ENCODE assay signal across 9 cellular contexts in the genomic region with DNA sequence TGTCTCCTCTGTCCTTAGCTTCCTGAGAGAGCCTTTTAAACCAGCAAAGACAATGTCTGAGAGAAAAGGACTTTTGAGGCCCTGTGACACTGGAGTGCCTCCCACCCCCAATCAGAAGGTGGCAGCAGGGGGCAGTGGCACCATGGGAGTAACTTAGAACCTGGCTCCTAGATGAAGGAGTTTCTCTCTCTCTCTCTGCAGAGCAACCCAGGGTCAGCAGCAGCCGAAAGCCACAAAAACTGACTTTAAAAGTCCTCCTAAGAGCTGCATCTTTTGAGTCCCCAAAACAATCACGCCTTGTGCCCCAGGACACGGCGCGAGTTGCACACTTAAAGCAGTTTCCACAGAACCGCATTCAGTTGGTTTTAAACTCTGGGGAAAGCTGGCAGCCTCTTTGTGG. TPM values are rescaled to one million over a fixed set of nuclear protein-coding genes. Genes with fewer than 3 reads are reported as not detected.
DNase-seq lines count a peak whose midpoint lies in the region; ATAC-seq and TF ChIP-seq lines count a peak whose summit lies in the region.
"Had no signal": no experiment of that assay in that cellular context is flagged by ENCODE, and none has a peak within 500 bp of the region (broad histone marks: within the 10 kb centered on the region; RNA-seq: fewer than 3 reads in every experiment).

No MANE protein-coding gene starts in this region.

- H3K27ac Mint-ChIP-seq in brain = peak overlapping the region in 3 of 5 experiments; percentile 9 to 89 (median 28)

- no peaks in the 10 kb centered on the region for H3K9me3 Mint-ChIP-seq in brain

- H3K27me3 Mint-ChIP-seq in brain = no peaks in the 10 kb centered on the region

- H3K9me3 ChIP-seq in upper lobe of left lung = no peaks in the 10 kb centered on the region

- no peaks in the 10 kb centered on the region for H3K4me1 ChIP-seq in upper lobe of left lung

- H3K4me1 Mint-ChIP-seq in brain = peaks cover 27% of the 10 kb centered on the region

- TF ChIP-seq POLR2A in upper lobe of left lung (IDR thresholded peaks at IDR 0.05) = no peak

- TF ChIP-seq CTCF in AG04449 (IDR thresholded peaks at IDR 0.05; ENCODE audit: insufficient read depth, low read length, missing control alignments) (peak; percentile 84), GM06990 (IDR thresholded peaks at IDR 0.05; ENCODE audit: insufficient read depth, low read length, poor library complexity, severe bottlenecking) (peak; percentile 65), brain (conservative IDR thresholded peaks at IDR 0.05) (peak; percentile 68 to 71), kidney epithelial cell (IDR thresholded peaks at IDR 0.05; ENCODE audit: insufficient read depth, low read length, poor library complexity, severe bottlenecking) (peak; percentile 63), upper lobe of left lung (IDR thresholded peaks at IDR 0.05) (peak; percentile 30 to 62 (median 48))

- H3K36me3 ChIP-seq in GM06990 (ENCODE audit: control insufficient read depth, insufficient read depth, low read length) (no peaks in the 10 kb centered on the region), kidney epithelial cell (ENCODE audit: control insufficient read depth, insufficient read depth, low read length) (no peaks in the 10 kb centered on the region), upper lobe of left lung (no peaks in the 10 kb centered on the region)

- POLR2A ChIA-PET in AG04449 (lab: Yijun Ruan, JAX) = interaction anchor here (1.0 kb wide), 1 partner anchor 112 kb away, joined by 3 read pairs; no protein-coding TSS in a partner anchor

- peak; percentile 44 to 45 for ATAC-seq in upper lobe of left lung (ENCODE audit: low FRiP score in 2 of 2)
- ATAC-seq in HG02981 (IDR thresholded peaks at IDR 0.05; ENCODE audit: unreplicated experiment) = no peak
- ATAC-seq in GM19463 (IDR thresholded peaks at IDR 0.05; ENCODE audit: unreplicated experiment) = no peak

- no peak overlapping the region for H3K4me3 ChIP-seq in AG04449 (ENCODE audit: low read depth, low read length)
- H3K4me3 ChIP-seq in GM06990 (replicated peaks; ENCODE audit: low read depth, low read length) = no peak overlapping the region
- no peak overlapping the region for H3K4me3 ChIP-seq in kidney epithelial cell (ENCODE audit: low read depth, low read length)
- no peak overlapping the region for H3K4me3 ChIP-seq in upper lobe of left lung

- no peak for TF ChIP-seq EP300 in upper lobe of left lung (IDR thresholded peaks at IDR 0.05)

- WGBS in upper lobe of left lung, 2 donors = 62 to 67% methylated on average over 6 of the region's 6 CpGs

- H3K36me3 Mint-ChIP-seq in brain = no peaks in the 10 kb centered on the region

- no peak overlapping the region for H3K27ac ChIP-seq in upper lobe of left lung
- H3K27ac ChIP-seq: epithelial cell of prostate had no signal

- no peaks in the 10 kb centered on the region for H3K27me3 ChIP-seq in GM06990 (replicated peaks; ENCODE audit: control insufficient read depth, insufficient read depth, low read length)
- no peaks in the 10 kb centered on the region for H3K27me3 ChIP-seq in kidney epithelial cell (ENCODE audit: control insufficient read depth, insufficient read depth, low read length)
- H3K27me3 ChIP-seq in upper lobe of left lung = no peaks in the 10 kb centered on the region

- CTCF ChIA-PET in AG04449 (lab: Yijun Ruan, JAX) = interaction anchor here (0.8 to 9.5 kb wide), 22 partner anchors 9 to 171 kb away, joined by 3 to 340 read pairs (median 5); partner anchors contain the start of gene SCUBE3

- H3K4me3 Mint-ChIP-seq in brain = peak overlapping the region in 1 of 5 experiments; percentile 19

- DNase-seq in AG04449 (ENCODE audit: low read depth, low spot score) (no peak), GM06990 (ENCODE audit: extremely low read depth, insufficient read length) (no peak), NCI-H2171 treated with DMSO at 0.1 percent for 48 hours (lab: John Stamatoyannopoulos, UW) (peak; percentile 22), kidney epithelial cell (ENCODE audit: low read depth) (no peak), upper lobe of left lung (peak in 1 of 2 donors; percentile 50)

RNA-seq across cellular contexts. Expression of gene TCP11, which starts 5.3 kb away (rescaled TPM):
- 1.4 TPM for polyA plus RNA-seq in brain (ENCODE audit: insufficient read depth, low read depth, low replicate concordance)
- 0.41 TPM in 1 of 2 replicates, not detected in the other for total RNA-seq in kidney epithelial cell
- under 1 TPM in 3 of 6 donors, not detected in 3; 0.30 to 0.89 (median 0.46) TPM for total RNA-seq in upper lobe of left lung

Comparison
In these comparisons a context has a peak if more than half of its experiments do, and no peak if none do; other contexts are left out.
1. ATAC-seq: peak in upper lobe of left lung (2 of 2); none in HG02981 (single experiment) and GM19463 (single experiment).
2. Peak in every context shown above with its lines, with median percentiles within 50 percentile points of each other: CTCF ChIP-seq.